8 cellular contexts compared by ENCODE assay signal in genomic region chr7:111232249-111233084, GRCh38.
DNase-seq lines count a peak whose midpoint lies in the region; ATAC-seq and TF ChIP-seq lines count a peak whose summit lies in the region.

No MANE protein-coding gene starts in this region.

- peak; percentile 64 to 74 for ATAC-seq in activated T-cell treated with anti-CD3 and anti-CD28 coated beads, Interleukin-2, amount 50 U/mL, for 72 hours (replicated peaks in 1 of 2)
- ATAC-seq in HG03135 (IDR thresholded peaks at IDR 0.05; ENCODE audit: unreplicated experiment) (peak; percentile 92), left ventricle myocardium superior (no peak)
- peak; percentile 87 for ATAC-seq in activated T-helper 17 cell treated with anti-CD3 and anti-CD28 coated beads, Interleukin-2, amount 50 U/mL, for 72 hours (replicated peaks)

- H3K4me3 Mint-ChIP-seq in activated T-cell treated with anti-CD3 and anti-CD28 coated beads, Interleukin-2, amount 50 U/mL, for 72 hours: peak overlapping the region in 1 of 2 donors; percentile 14
- H3K4me3 Mint-ChIP-seq in activated T-helper 17 cell treated with anti-CD3 and anti-CD28 coated beads, Interleukin-2, amount 50 U/mL, for 72 hours: no peak overlapping the region
- no peak overlapping the region for H3K4me3 Mint-ChIP-seq in type B pancreatic cell

- peaks cover 0 to 2% of the 10 kb centered on the region in 2 donors for H3K9me3 Mint-ChIP-seq in activated T-cell treated with anti-CD3 and anti-CD28 coated beads, Interleukin-2, amount 50 U/mL, for 72 hours
- H3K9me3 Mint-ChIP-seq in activated T-helper 17 cell treated with anti-CD3 and anti-CD28 coated beads, Interleukin-2, amount 50 U/mL, for 72 hours: no peaks in the 10 kb centered on the region
- H3K9me3 Mint-ChIP-seq in type B pancreatic cell: peaks cover 9% of the 10 kb centered on the region

- no peak for TF ChIP-seq CTCF in type B pancreatic cell (conservative IDR thresholded peaks at IDR 0.05)

- peak overlapping the region; percentile 43 for H3K27ac Mint-ChIP-seq in activated T-cell treated with anti-CD3 and anti-CD28 coated beads, Interleukin-2, amount 50 U/mL, for 72 hours
- no peak overlapping the region for H3K27ac Mint-ChIP-seq in activated T-helper 17 cell treated with anti-CD3 and anti-CD28 coated beads, Interleukin-2, amount 50 U/mL, for 72 hours
- peak overlapping the region; percentile 22 for H3K27ac Mint-ChIP-seq in type B pancreatic cell

- no peak for DNase-seq in activated T-cell treated with anti-CD3 and anti-CD28 coated beads, Interleukin-2, amount 50 U/mL, for 72 hours
- no peak for DNase-seq in activated T-cell treated with anti-CD3 and anti-CD28 coated beads for 4 hours
- DNase-seq in type B pancreatic cell (ENCODE audit: extremely low spot score, unreplicated experiment): no peak
- DNase-seq in NCI-H2196 (lab: John Stamatoyannopoulos, UW; ENCODE audit: unreplicated experiment): no peak
- no peak for DNase-seq in NCI-H2171 (lab: John Stamatoyannopoulos, UW)
- DNase-seq in left ventricle myocardium superior: no peak

- H3K4me1 Mint-ChIP-seq in activated T-cell treated with anti-CD3 and anti-CD28 coated beads, Interleukin-2, amount 50 U/mL, for 72 hours (ENCODE audit: low read depth): peaks cover 14% of the 10 kb centered on the region
- H3K4me1 Mint-ChIP-seq in activated T-helper 17 cell treated with anti-CD3 and anti-CD28 coated beads, Interleukin-2, amount 50 U/mL, for 72 hours: peaks cover 8% of the 10 kb centered on the region
- H3K4me1 Mint-ChIP-seq in type B pancreatic cell (ENCODE audit: unreplicated experiment): peaks cover 10% of the 10 kb centered on the region

- H3K36me3 Mint-ChIP-seq in activated T-cell treated with anti-CD3 and anti-CD28 coated beads, Interleukin-2, amount 50 U/mL, for 72 hours (ENCODE audit: insufficient read depth in 2 of 2): peaks cover 3 to 5% of the 10 kb centered on the region in 2 donors
- H3K36me3 Mint-ChIP-seq in activated T-helper 17 cell treated with anti-CD3 and anti-CD28 coated beads, Interleukin-2, amount 50 U/mL, for 72 hours (ENCODE audit: low read depth): peaks cover 8% of the 10 kb centered on the region
- no peaks in the 10 kb centered on the region for H3K36me3 Mint-ChIP-seq in type B pancreatic cell

- intact Hi-C loops in left ventricle myocardium superior (cut with micrococcal nuclease): no loop called here

- no peaks in the 10 kb centered on the region for H3K27me3 Mint-ChIP-seq in activated T-cell treated with anti-CD3 and anti-CD28 coated beads, Interleukin-2, amount 50 U/mL, for 72 hours (ENCODE audit: low read depth)
- H3K27me3 Mint-ChIP-seq in activated T-helper 17 cell treated with anti-CD3 and anti-CD28 coated beads, Interleukin-2, amount 50 U/mL, for 72 hours: no peaks in the 10 kb centered on the region
- H3K27me3 Mint-ChIP-seq in type B pancreatic cell: no peaks in the 10 kb centered on the region
